ENCODE assay signal across 10 cellular contexts in genomic region chr2:70010222-70011111, GRCh38. TPM values are rescaled to one million over a fixed set of nuclear protein-coding genes. Genes with fewer than 3 reads are reported as not detected.
DNase-seq lines count a peak whose midpoint lies in the region; ATAC-seq, FAIRE-seq and TF ChIP-seq lines count a peak whose summit lies in the region.
"Had no signal": no experiment of that assay in that cellular context is flagged by ENCODE, and none has a peak within 500 bp of the region (broad histone marks: within the 10 kb centered on the region; RNA-seq: fewer than 3 reads in every experiment).

No MANE protein-coding gene starts in this region.

- no peak overlapping the region for H3K4me3 ChIP-seq in heart left ventricle
- H3K4me3 ChIP-seq: SJCRH30 had no signal

- H3K27ac Mint-ChIP-seq in immature natural killer cell, result peak overlapping the region in 5 of 6 donors; percentile 30 to 88 (median 57)

- H3K27me3 Mint-ChIP-seq in immature natural killer cell (ENCODE audit: low read depth in 3 of 3), result no peaks in the 10 kb centered on the region

- ATAC-seq in heart left ventricle, result peak in 3 of 4 donors; percentile 34 to 54 (median 52)
- no peak for ATAC-seq in Right ventricle myocardium inferior
- no peak for ATAC-seq in GM21526 (IDR thresholded peaks at IDR 0.05; ENCODE audit: low FRiP score, unreplicated experiment)

- H3K4me1 Mint-ChIP-seq in immature natural killer cell, result peaks cover 21 to 36% of the 10 kb centered on the region in 2 donors

- peak overlapping the region in 1 of 12 donors; percentile 2 for H3K27ac ChIP-seq in heart left ventricle
- H3K27ac ChIP-seq: SJCRH30 had no signal

- H3K36me3 ChIP-seq in heart left ventricle, result peaks cover 0 to 11% (median 0%) of the 10 kb centered on the region in 9 donors

- H3K9me3 ChIP-seq in heart left ventricle, result no peaks in the 10 kb centered on the region

- H3K9me3 Mint-ChIP-seq in immature natural killer cell, result no peaks in the 10 kb centered on the region

- intact Hi-C loops in heart left ventricle (cut with DNase I), result loop anchor here in 1 of 10 donors (10.0 kb wide), 1 partner anchor 54 kb away; no protein-coding TSS in a partner anchor
- intact Hi-C loops in Right ventricle myocardium inferior (cut with DNase I), result no loop called here

- DNase-seq in heart left ventricle, result no peak
- DNase-seq in Right ventricle myocardium inferior (ENCODE audit: missing footprints), result no peak
- DNase-seq in SIG-M5 treated with dmso at 0.1 percent for 504 hours (lab: John Stamatoyannopoulos, UW; ENCODE audit: unreplicated experiment), result peak; percentile 80
- no peak for DNase-seq in immature natural killer cell
- no peak for DNase-seq in stimulated activated CD4-positive, alpha-beta T cell treated with anti-CD3 and anti-CD28 coated beads, Interleukin-4, amount 100 ng/mL, for 24 hours
- DNase-seq in Ammon's horn (ENCODE audit: low spot score), result no peak
- no peak for DNase-seq in D721Med (ENCODE audit: insufficient read length, low spot score)
- DNase-seq: effector CD8-positive, alpha-beta T cell; SJCRH30 had no signal

- peaks cover 0 to 14% (median 0%) of the 10 kb centered on the region in 12 donors for H3K4me1 ChIP-seq in heart left ventricle
- H3K4me1 ChIP-seq: SJCRH30 had no signal

- peaks cover 17 to 35% (median 22%) of the 10 kb centered on the region in 3 donors for H3K36me3 Mint-ChIP-seq in immature natural killer cell

- no peak for TF ChIP-seq CTCF in heart left ventricle (IDR thresholded peaks at IDR 0.05)
- TF ChIP-seq CTCF in D721Med (IDR thresholded peaks at IDR 0.05; ENCODE audit: insufficient read depth, missing control alignments), result no peak

- 64 to 69% (median 66%) methylated on average over 7 of the region's 7 CpGs for WGBS in heart left ventricle, 4 donors

- peak overlapping the region; percentile 1 to 48 (median 30) for H3K4me3 Mint-ChIP-seq in immature natural killer cell

- no peak for FAIRE-seq in D721Med (lab: Jason Lieb, UNC)

- no peaks in the 10 kb centered on the region for H3K27me3 ChIP-seq in heart left ventricle
- H3K27me3 ChIP-seq: SJCRH30 had no signal

- TF ChIP-seq POLR2A in heart left ventricle (IDR thresholded peaks at IDR 0.05), result no peak

RNA-seq across cellular contexts. Expression of gene ASPRV1, which starts 49.0 kb away (rescaled TPM):
- total RNA-seq in heart left ventricle (under 1 TPM in 8 of 9 donors, not detected in 1; 0.28 to 0.94 (median 0.56) TPM), Right ventricle myocardium inferior (0.81 TPM)
- polyA plus RNA-seq in heart left ventricle (1 to 10 TPM in 1 of 2 donors, under 1 TPM in 1; 0.50 to 1.4 TPM), immature natural killer cell (1 to 10 TPM in 1 of 3 donors, under 1 TPM in 2; 0.09 to 1.8 (median 0.29) TPM)

Comparison
In these comparisons a context has a peak if more than half of its experiments do, and no peak if none do; other contexts are left out.
1. ATAC-seq: peak in heart left ventricle (3 of 4); none in Right ventricle myocardium inferior (single experiment) and GM21526 (single experiment).